ENCODE assay signal across 1 cellular context in genomic region chr16:86292171-86292775, GRCh38.
TF ChIP-seq lines count a peak whose summit lies in the region.

No MANE protein-coding gene starts in this region.

TF ChIP-seq in GM23338, 12 proteins besides CTCF, POLR2A, EP300 and RAD21 (continued from another document):
- TF ChIP-seq ZNF462 (CRISPR knock-in tag; IDR thresholded peaks at IDR 0.05), result no peak
